13 cellular contexts compared by ENCODE assay signal in genomic region chr2:62362561-62362960, GRCh38.
A peak's percentile ranks its signal among the peaks of the same experiment; 100 is the strongest.
DNase-seq lines count a peak whose midpoint lies in the region; ATAC-seq and TF ChIP-seq lines count a peak whose summit lies in the region.
"Had no signal": no experiment of that assay in that cellular context is flagged by ENCODE, and none has a peak within 500 bp of the region (broad histone marks: within the 10 kb centered on the region; RNA-seq: fewer than 3 reads in every experiment).

No MANE protein-coding gene starts in this region.

- H3K36me3 ChIP-seq in PC-3 (ENCODE audit: low read depth, low read length) (no peaks in the 10 kb centered on the region), mucosa of descending colon (ENCODE audit: low read depth) (no peaks in the 10 kb centered on the region)

- no peaks in the 10 kb centered on the region for H3F3A ChIP-seq in PC-3 (ENCODE audit: low read length, unreplicated experiment)

- DNase-seq in PC-3 (peak; percentile 41), mucosa of descending colon (peak in 1 of 3 donors; percentile 42)
- DNase-seq in stimulated activated CD4-positive, alpha-beta T cell treated with anti-CD3 and anti-CD28 coated beads, Interleukin-4, amount 100 ng/mL, for 24 hours = no peak
- no peak for DNase-seq in stimulated activated effector memory CD8-positive, alpha-beta T cell treated with anti-CD3 and anti-CD28 coated beads, Interleukin-12 subunit alpha, Interleukin-12 subunit beta, amount 100 ng/mL, for 72 hours (ENCODE audit: low spot score in 2 of 2)
- DNase-seq: activated CD8-positive, alpha-beta memory T cell treated with anti-CD3 and anti-CD28 coated beads, Interleukin-2, amount 10 ng/mL, durations not matched to agents 7 days and 5 days; NCI-H510A; stimulated activated CD4-positive, alpha-beta T cell treated with anti-CD3 and anti-CD28 coated beads, Interleukin-2, amount 100 ng/mL, for 48 hours; T-cell had no signal

- H3K9ac ChIP-seq in PC-3 (ENCODE audit: low read length) = no peak overlapping the region

- H3K9me2 ChIP-seq in PC-3 (replicated peaks; ENCODE audit: low read length) = no peaks in the 10 kb centered on the region

- H3K4me1 ChIP-seq in PC-3 (ENCODE audit: insufficient read depth, low read length) = no peaks in the 10 kb centered on the region
- H3K4me1 ChIP-seq in mucosa of descending colon (ENCODE audit: low read depth) = no peaks in the 10 kb centered on the region

- H3K27ac ChIP-seq in PC-3 (ENCODE audit: low read length) = no peak overlapping the region
- H3K27ac ChIP-seq: C4-2B had no signal

- no peaks in the 10 kb centered on the region for H3K9me3 Mint-ChIP-seq in stimulated activated effector memory CD8-positive, alpha-beta T cell treated with anti-CD3 and anti-CD28 coated beads, Interleukin-12 subunit alpha, Interleukin-12 subunit beta, amount 100 ng/mL, for 72 hours

- peak; percentile 52 for ATAC-seq in GM18868 (IDR thresholded peaks at IDR 0.05; ENCODE audit: unreplicated experiment)
- ATAC-seq in HG02588 (IDR thresholded peaks at IDR 0.05; ENCODE audit: unreplicated experiment) = peak; percentile 23
- ATAC-seq in PC-3 = no peak
- ATAC-seq in mucosa of descending colon = peak; percentile 64
- no peak for ATAC-seq in HG03139 (IDR thresholded peaks at IDR 0.05; ENCODE audit: unreplicated experiment)
- no peak for ATAC-seq in stimulated activated effector memory CD8-positive, alpha-beta T cell treated with anti-CD3 and anti-CD28 coated beads, Interleukin-12 subunit alpha, Interleukin-12 subunit beta, amount 100 ng/mL, for 72 hours
- no peak for ATAC-seq in GM21360 (IDR thresholded peaks at IDR 0.05; ENCODE audit: unreplicated experiment)
- ATAC-seq: activated CD8-positive, alpha-beta memory T cell treated with anti-CD3 and anti-CD28 coated beads, Interleukin-2, amount 10 ng/mL, durations not matched to agents 7 days and 5 days; T-cell had no signal

- no TSS peak for BruUV-seq in PC-3 (replicated peaks; lab: Mats Ljungman, UMichigan)

- no peaks in the 10 kb centered on the region for H3K4me1 Mint-ChIP-seq in stimulated activated effector memory CD8-positive, alpha-beta T cell treated with anti-CD3 and anti-CD28 coated beads, Interleukin-12 subunit alpha, Interleukin-12 subunit beta, amount 100 ng/mL, for 72 hours
- H3K4me1 Mint-ChIP-seq: activated CD8-positive, alpha-beta memory T cell treated with anti-CD3 and anti-CD28 coated beads, Interleukin-2, amount 10 ng/mL, durations not matched to agents 7 days and 5 days; T-cell had no signal

- no peak overlapping the region for H2AFZ ChIP-seq in PC-3 (ENCODE audit: low read length)

- H3K4me3 ChIP-seq in PC-3 (ENCODE audit: low read length) (no peak overlapping the region), mucosa of descending colon (no peak overlapping the region)

- no peaks in the 10 kb centered on the region for H3K9me3 ChIP-seq in PC-3 (ENCODE audit: low read length)
- H3K9me3 ChIP-seq in mucosa of descending colon = no peaks in the 10 kb centered on the region

- intact Hi-C loops in PC-3 (cut with micrococcal nuclease) = no loop called here
- intact Hi-C loops in mucosa of descending colon (cut with DNase I, micrococcal nuclease) = no loop called here

- no peaks in the 10 kb centered on the region for H4K20me1 ChIP-seq in PC-3 (ENCODE audit: low read length)

- POLR2A ChIA-PET in PC-3 (lab: Charles Lee; ENCODE audit: unreplicated experiment) = no interaction called here

- H3K4me2 ChIP-seq in PC-3 (ENCODE audit: low read length) = no peak overlapping the region

- H3K27me3 ChIP-seq in PC-3 (ENCODE audit: low read length) = no peaks in the 10 kb centered on the region

- no peaks in the 10 kb centered on the region for H3K36me3 Mint-ChIP-seq in stimulated activated effector memory CD8-positive, alpha-beta T cell treated with anti-CD3 and anti-CD28 coated beads, Interleukin-12 subunit alpha, Interleukin-12 subunit beta, amount 100 ng/mL, for 72 hours
- H3K36me3 Mint-ChIP-seq: activated CD8-positive, alpha-beta memory T cell treated with anti-CD3 and anti-CD28 coated beads, Interleukin-2, amount 10 ng/mL, durations not matched to agents 7 days and 5 days; T-cell had no signal

- no peak for TF ChIP-seq CTCF in PC-3 (conservative IDR thresholded peaks at IDR 0.05; ENCODE audit: low read depth, low read length)
- no peak for TF ChIP-seq CTCF in mucosa of descending colon (IDR thresholded peaks at IDR 0.05)

- H3K27ac Mint-ChIP-seq in stimulated activated effector memory CD8-positive, alpha-beta T cell treated with anti-CD3 and anti-CD28 coated beads, Interleukin-12 subunit alpha, Interleukin-12 subunit beta, amount 100 ng/mL, for 72 hours = no peak overlapping the region
- H3K27ac Mint-ChIP-seq: activated CD8-positive, alpha-beta memory T cell treated with anti-CD3 and anti-CD28 coated beads, Interleukin-2, amount 10 ng/mL, durations not matched to agents 7 days and 5 days; T-cell had no signal

- no peaks in the 10 kb centered on the region for H3K79me2 ChIP-seq in PC-3 (ENCODE audit: low read length)

- CTCF ChIA-PET in PC-3 (lab: Charles Lee) = no interaction called here

- no peak overlapping the region for H3K4me3 Mint-ChIP-seq in stimulated activated effector memory CD8-positive, alpha-beta T cell treated with anti-CD3 and anti-CD28 coated beads, Interleukin-12 subunit alpha, Interleukin-12 subunit beta, amount 100 ng/mL, for 72 hours
- H3K4me3 Mint-ChIP-seq: activated CD8-positive, alpha-beta memory T cell treated with anti-CD3 and anti-CD28 coated beads, Interleukin-2, amount 10 ng/mL, durations not matched to agents 7 days and 5 days; T-cell had no signal

Comparison
In these comparisons a context has a peak if more than half of its experiments do, and no peak if none do; other contexts are left out.
1. ATAC-seq: peak in GM18868 (single experiment), HG02588 (single experiment) and mucosa of descending colon (single experiment); none in PC-3 (single experiment), HG03139 (single experiment), stimulated activated effector memory CD8-positive, alpha-beta T cell treated with anti-CD3 and anti-CD28 coated beads, Interleukin-12 subunit alpha, Interleukin-12 subunit beta, amount 100 ng/mL, for 72 hours (single experiment) and GM21360 (single experiment).